21 cellular contexts compared by ENCODE assay signal in genomic region chr13:82976499-82976898, GRCh38.
DNase-seq lines count a peak whose midpoint lies in the region; ATAC-seq and TF ChIP-seq lines count a peak whose summit lies in the region.
"Had no signal": no experiment of that assay in that cellular context is flagged by ENCODE, and none has a peak within 500 bp of the region (broad histone marks: within the 10 kb centered on the region; RNA-seq: fewer than 3 reads in every experiment).

No MANE protein-coding gene starts in this region.

- H3K36me3 ChIP-seq in BJ (ENCODE audit: control insufficient read depth, insufficient read depth, low read length) (no peaks in the 10 kb centered on the region), GM23338 (ENCODE audit: insufficient read depth) (no peaks in the 10 kb centered on the region)
- H3K36me3 ChIP-seq: ovary had no signal

- CTCF ChIA-PET in BJ (lab: Yijun Ruan, JAX) = no interaction called here

- no peaks in the 10 kb centered on the region for H4K20me1 ChIP-seq in GM23338 (replicated peaks; ENCODE audit: insufficient read depth)

- no peak for ATAC-seq in GM23338
- ATAC-seq: left colon had no signal

- H3K79me2 ChIP-seq in GM23338 (replicated peaks; ENCODE audit: insufficient read depth) = no peaks in the 10 kb centered on the region

- H3F3A ChIP-seq in GM23338 (replicated peaks; ENCODE audit: low read depth) = no peaks in the 10 kb centered on the region

- H3K27ac ChIP-seq in GM23338 (ENCODE audit: low read depth) = no peak overlapping the region
- H3K27ac ChIP-seq: ovary had no signal

- no peak overlapping the region for H2AFZ ChIP-seq in GM23338

- in situ Hi-C loops in astrocyte of the spinal cord (cut with HindIII; ENCODE audit: low sequenced_read_pairs) = no loop called here

- H3K27ac Mint-ChIP-seq in nephron = no peak overlapping the region
- H3K27ac Mint-ChIP-seq in GM23338 = no peak overlapping the region
- H3K27ac Mint-ChIP-seq: activated naive CD8-positive, alpha-beta T cell treated with anti-CD3 and anti-CD28 coated beads for 36 hours; CD4-positive, alpha-beta T cell had no signal

- H3K27me3 Mint-ChIP-seq in nephron (ENCODE audit: low read depth) = peaks cover 3% of the 10 kb centered on the region
- H3K27me3 Mint-ChIP-seq in GM23338 (ENCODE audit: insufficient read depth, low read depth, poor library complexity) = no peaks in the 10 kb centered on the region
- H3K27me3 Mint-ChIP-seq: activated naive CD8-positive, alpha-beta T cell treated with anti-CD3 and anti-CD28 coated beads for 36 hours; CD4-positive, alpha-beta T cell had no signal

- TF ChIP-seq CTCF in BJ (IDR thresholded peaks at IDR 0.05; ENCODE audit: insufficient read depth, low read depth, low read length) (peak; percentile 15; the same call in 1 of the 2 replicates), astrocyte of the spinal cord (IDR thresholded peaks at IDR 0.05; ENCODE audit: low read depth, low read length) (peak; percentile 10), nephron (IDR thresholded peaks at IDR 0.05; ENCODE audit: unreplicated experiment in 3 of 3) (peak in 2 of 3 experiments; percentile 11 to 25), GM23338 (conservative IDR thresholded peaks at IDR 0.05; ENCODE audit: low read depth in 2 of 2) (no peak)

- POLR2A ChIA-PET in BJ (lab: Charles Lee) = no interaction called here

- H3K9me2 ChIP-seq in GM23338 (ENCODE audit: insufficient read depth) = peaks cover 2% of the 10 kb centered on the region; the same call in 1 of the 2 replicates

- H3K4me2 ChIP-seq in GM23338 = no peak overlapping the region

- H3K4me3 Mint-ChIP-seq in nephron = no peak overlapping the region
- H3K4me3 Mint-ChIP-seq in GM23338 = no peak overlapping the region
- H3K4me3 Mint-ChIP-seq: activated naive CD8-positive, alpha-beta T cell treated with anti-CD3 and anti-CD28 coated beads for 36 hours; CD4-positive, alpha-beta T cell had no signal

- H3K4me1 ChIP-seq in GM23338 (ENCODE audit: insufficient read depth) = no peaks in the 10 kb centered on the region

- no peaks in the 10 kb centered on the region for H3K4me1 Mint-ChIP-seq in nephron
- H3K4me1 Mint-ChIP-seq in GM23338 = peaks cover under 1% of the 10 kb centered on the region; the same call in 1 of the 3 replicates
- H3K4me1 Mint-ChIP-seq: activated naive CD8-positive, alpha-beta T cell treated with anti-CD3 and anti-CD28 coated beads for 36 hours had no signal

- no peaks in the 10 kb centered on the region for H3K36me3 Mint-ChIP-seq in nephron (ENCODE audit: low read depth)
- no peaks in the 10 kb centered on the region for H3K36me3 Mint-ChIP-seq in GM23338 (ENCODE audit: low read depth)
- H3K36me3 Mint-ChIP-seq: activated naive CD8-positive, alpha-beta T cell treated with anti-CD3 and anti-CD28 coated beads for 36 hours had no signal

- no peak overlapping the region for H3K4me3 ChIP-seq in BJ (ENCODE audit: low read depth, low read length)
- no peak overlapping the region for H3K4me3 ChIP-seq in astrocyte of the spinal cord (ENCODE audit: low read depth, low read length)
- no peak overlapping the region for H3K4me3 ChIP-seq in GM23338
- H3K4me3 ChIP-seq: ovary had no signal

- H3K27me3 ChIP-seq in BJ (ENCODE audit: control insufficient read depth, insufficient read depth, low read length) (no peaks in the 10 kb centered on the region), GM23338 (ENCODE audit: insufficient read depth) (no peaks in the 10 kb centered on the region)
- H3K27me3 ChIP-seq: ovary had no signal

- H3K9me3 Mint-ChIP-seq in nephron (no peaks in the 10 kb centered on the region), GM23338 (no peaks in the 10 kb centered on the region; the same call in 2 of the 3 replicates)

- DNase-seq in BJ (ENCODE audit: low read depth) (no peak), Kasumi-1 (lab: John Stamatoyannopoulos, UW) (peak; percentile 20), astrocyte of the spinal cord (ENCODE audit: low read depth, low spot score) (no peak), NCI-H2107 (lab: John Stamatoyannopoulos, UW) (no peak), GM23338 (ENCODE audit: low spot score) (no peak), NK-92 (lab: John Stamatoyannopoulos, UW; ENCODE audit: unreplicated experiment) (no peak)
- no peak for DNase-seq in stimulated activated CD4-positive, alpha-beta T cell treated with anti-CD3 and anti-CD28 coated beads, Interleukin-1b, Interleukin-23, amount 100 ng/mL, for 48 hours
- DNase-seq: activated CD4-positive, alpha-beta T cell treated with anti-CD3 and anti-CD28 coated beads, Interleukin-2, amount 50 U/mL, for 1 hour; activated naive CD8-positive, alpha-beta T cell treated with anti-CD3 and anti-CD28 coated beads for 36 hours; CD4-positive, alpha-beta T cell; DMS53; effector CD4-positive, alpha-beta T cell; GF-D8; KBM-7; left colon; mesenchymal stem cell; NCI-H187 treated with DMSO at 0.1 percent for 48 hours; NCI-H748 treated with DMSO at 0.1 percent for 48 hours; ovary; SIG-M5 had no signal

TF ChIP-seq in GM23338, 12 proteins besides CTCF, POLR2A, EP300 and RAD21 (continues in another document):
- TF ChIP-seq ZNF114 (CRISPR knock-in tag; IDR thresholded peaks at IDR 0.05) (no peak), NANOG (IDR thresholded peaks at IDR 0.05; ENCODE audit: borderline replicate concordance) (no peak), CREB1 (CRISPR knock-in tag; IDR thresholded peaks at IDR 0.05; ENCODE audit: low read depth) (no peak), STAT1 (IDR thresholded peaks at IDR 0.05; ENCODE audit: unreplicated experiment) (no peak), EZH2phosphoT487 (IDR thresholded peaks at IDR 0.05; ENCODE audit: unreplicated experiment) (no peak)
- TF ChIP-seq, protein P1, sequence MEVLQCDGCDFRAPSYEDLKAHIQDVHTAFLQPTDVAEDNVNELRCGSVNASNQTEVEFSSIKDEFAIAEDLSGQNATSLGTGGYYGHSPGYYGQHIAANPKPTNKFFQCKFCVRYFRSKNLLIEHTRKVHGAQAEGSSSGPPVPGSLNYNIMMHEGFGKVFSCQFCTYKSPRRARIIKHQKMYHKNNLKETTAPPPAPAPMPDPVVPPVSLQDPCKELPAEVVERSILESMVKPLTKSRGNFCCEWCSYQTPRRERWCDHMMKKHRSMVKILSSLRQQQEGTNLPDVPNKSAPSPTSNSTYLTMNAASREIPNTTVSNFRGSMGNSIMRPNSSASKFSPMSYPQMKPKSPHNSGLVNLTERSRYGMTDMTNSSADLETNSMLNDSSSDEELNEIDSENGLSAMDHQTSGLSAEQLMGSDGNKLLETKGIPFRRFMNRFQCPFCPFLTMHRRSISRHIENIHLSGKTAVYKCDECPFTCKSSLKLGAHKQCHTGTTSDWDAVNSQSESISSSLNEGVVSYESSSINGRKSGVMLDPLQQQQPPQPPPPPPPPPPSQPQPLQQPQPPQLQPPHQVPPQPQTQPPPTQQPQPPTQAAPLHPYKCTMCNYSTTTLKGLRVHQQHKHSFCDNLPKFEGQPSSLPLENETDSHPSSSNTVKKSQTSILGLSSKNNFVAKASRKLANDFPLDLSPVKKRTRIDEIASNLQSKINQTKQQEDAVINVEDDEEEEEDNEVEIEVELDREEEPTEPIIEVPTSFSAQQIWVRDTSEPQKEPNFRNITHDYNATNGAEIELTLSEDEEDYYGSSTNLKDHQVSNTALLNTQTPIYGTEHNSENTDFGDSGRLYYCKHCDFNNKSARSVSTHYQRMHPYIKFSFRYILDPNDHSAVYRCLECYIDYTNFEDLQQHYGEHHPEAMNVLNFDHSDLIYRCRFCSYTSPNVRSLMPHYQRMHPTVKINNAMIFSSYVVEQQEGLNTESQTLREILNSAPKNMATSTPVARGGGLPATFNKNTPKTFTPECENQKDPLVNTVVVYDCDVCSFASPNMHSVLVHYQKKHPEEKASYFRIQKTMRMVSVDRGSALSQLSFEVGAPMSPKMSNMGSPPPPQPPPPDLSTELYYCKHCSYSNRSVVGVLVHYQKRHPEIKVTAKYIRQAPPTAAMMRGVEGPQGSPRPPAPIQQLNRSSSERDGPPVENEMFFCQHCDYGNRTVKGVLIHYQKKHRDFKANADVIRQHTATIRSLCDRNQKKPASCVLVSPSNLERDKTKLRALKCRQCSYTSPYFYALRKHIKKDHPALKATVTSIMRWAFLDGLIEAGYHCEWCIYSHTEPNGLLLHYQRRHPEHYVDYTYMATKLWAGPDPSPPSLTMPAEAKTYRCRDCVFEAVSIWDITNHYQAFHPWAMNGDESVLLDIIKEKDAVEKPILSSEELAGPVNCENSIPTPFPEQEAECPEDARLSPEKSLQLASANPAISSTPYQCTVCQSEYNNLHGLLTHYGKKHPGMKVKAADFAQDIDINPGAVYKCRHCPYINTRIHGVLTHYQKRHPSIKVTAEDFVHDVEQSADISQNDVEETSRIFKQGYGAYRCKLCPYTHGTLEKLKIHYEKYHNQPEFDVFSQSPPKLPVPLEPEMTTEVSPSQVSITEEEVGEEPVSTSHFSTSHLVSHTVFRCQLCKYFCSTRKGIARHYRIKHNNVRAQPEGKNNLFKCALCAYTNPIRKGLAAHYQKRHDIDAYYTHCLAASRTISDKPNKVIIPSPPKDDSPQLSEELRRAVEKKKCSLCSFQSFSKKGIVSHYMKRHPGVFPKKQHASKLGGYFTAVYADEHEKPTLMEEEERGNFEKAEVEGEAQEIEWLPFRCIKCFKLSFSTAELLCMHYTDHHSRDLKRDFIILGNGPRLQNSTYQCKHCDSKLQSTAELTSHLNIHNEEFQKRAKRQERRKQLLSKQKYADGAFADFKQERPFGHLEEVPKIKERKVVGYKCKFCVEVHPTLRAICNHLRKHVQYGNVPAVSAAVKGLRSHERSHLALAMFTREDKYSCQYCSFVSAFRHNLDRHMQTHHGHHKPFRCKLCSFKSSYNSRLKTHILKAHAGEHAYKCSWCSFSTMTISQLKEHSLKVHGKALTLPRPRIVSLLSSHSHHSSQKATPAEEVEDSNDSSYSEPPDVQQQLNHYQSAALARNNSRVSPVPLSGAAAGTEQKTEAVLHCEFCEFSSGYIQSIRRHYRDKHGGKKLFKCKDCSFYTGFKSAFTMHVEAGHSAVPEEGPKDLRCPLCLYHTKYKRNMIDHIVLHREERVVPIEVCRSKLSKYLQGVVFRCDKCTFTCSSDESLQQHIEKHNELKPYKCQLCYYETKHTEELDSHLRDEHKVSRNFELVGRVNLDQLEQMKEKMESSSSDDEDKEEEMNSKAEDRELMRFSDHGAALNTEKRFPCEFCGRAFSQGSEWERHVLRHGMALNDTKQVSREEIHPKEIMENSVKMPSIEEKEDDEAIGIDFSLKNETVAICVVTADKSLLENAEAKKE (CRISPR knock-in tag; IDR thresholded peaks at IDR 0.05) = no peak

Comparison
In these comparisons a context has a peak if more than half of its experiments do, and no peak if none do; other contexts are left out.
1. DNase-seq: peak in Kasumi-1 (2 of 2); none in BJ (single experiment), astrocyte of the spinal cord (single experiment), stimulated activated CD4-positive, alpha-beta T cell treated with anti-CD3 and anti-CD28 coated beads, Interleukin-1b, Interleukin-23, amount 100 ng/mL, for 48 hours (single experiment), NCI-H2107 (single experiment), GM23338 (single experiment) and NK-92 (single experiment).
2. CTCF ChIP-seq: peak in BJ (single experiment), astrocyte of the spinal cord (single experiment) and nephron (2 of 3); none in GM23338 (0 of 2).